ENCODE assay signal across 26 cellular contexts in genomic region chr1:33537885-33538284, GRCh38.
"Had no signal": no experiment of that assay in that cellular context is flagged by ENCODE, and none has a peak within 500 bp of the region (broad histone marks: within the 10 kb centered on the region; RNA-seq: fewer than 3 reads in every experiment).

No MANE protein-coding gene starts in this region.

- H3K36me3 ChIP-seq: stomach, suprapubic skin, thoracic aorta, thyroid gland, tibial artery, tibial nerve, transverse colon, upper lobe of left lung, upper lobe of right lung, uterus, vagina had no signal

- H3K27me3 ChIP-seq: testis, thyroid gland, tibial artery, tibial nerve, transverse colon, upper lobe of left lung, upper lobe of right lung, uterus, vagina had no signal

- ATAC-seq: stimulated activated effector memory CD8-positive, alpha-beta T cell treated with anti-CD3 and anti-CD28 coated beads, Interleukin-12 subunit alpha, Interleukin-12 subunit beta, amount 100 ng/mL, for 72 hours; stimulated activated memory B cell treated with anti-CD40 and anti-IgM and Interleukin-4, amounts not matched to agents 10 μg/mL and 1 μg/mL and 100 μg/mL, for 72 hours; stimulated activated naive B cell treated with anti-CD40 and anti-IgM and Interleukin-4, amounts not matched to agents 10 μg/mL and 1 μg/mL and 100 μg/mL, for 72 hours; stimulated activated naive CD8-positive, alpha-beta T cell treated with anti-CD3 and anti-CD28 coated beads, Interleukin-15, amount 100 ng/mL, for 72 hours; stimulated activated naive CD8-positive, alpha-beta T cell treated with anti-CD3 and anti-CD28 coated beads, Interleukin-15, Interleukin-2, amounts not matched to agents 100 U/mL and 50 U/mL, for 24 hours; upper lobe of right lung had no signal

- FAIRE-seq: urothelium cell line had no signal

- H3K9me3 ChIP-seq: stomach, suprapubic skin, testis, thoracic aorta, thyroid gland, tibial artery, tibial nerve, transverse colon, upper lobe of left lung, upper lobe of right lung, uterus, vagina had no signal

- H3K4me1 ChIP-seq: stomach, suprapubic skin, testis, thyroid gland, tibial artery, tibial nerve, transverse colon, upper lobe of left lung, upper lobe of right lung, uterus, vagina had no signal

- H3K27ac ChIP-seq: stomach, suprapubic skin, testis, thoracic aorta, thyroid gland, tibial artery, tibial nerve, transverse colon, upper lobe of left lung, upper lobe of right lung, uterus, vagina had no signal

- DNase-seq: stimulated activated CD4-positive, alpha-beta T cell treated with anti-CD3 and anti-CD28 coated beads, Interleukin-2, amount 100 ng/mL, for 48 hours; stimulated activated CD4-positive, alpha-beta T cell treated with anti-CD3 and anti-CD28 coated beads, Interleukin-4, amount 100 ng/mL, for 1 hour; stimulated activated CD4-positive, alpha-beta T cell treated with anti-CD3 and anti-CD28 coated beads, Interleukin-4, amount 100 ng/mL, for 4 hours; stimulated activated CD8-positive, alpha-beta memory T cell treated with anti-CD3 and anti-CD28 coated beads, Interleukin-4, amount 100 ng/mL, for 48 hours; stimulated activated naive B cell treated with anti-CD40 and anti-IgM and Interleukin-4, amounts not matched to agents 10 μg/mL and 1 μg/mL and 100 μg/mL, for 72 hours; stimulated activated naive CD4-positive, alpha-beta T cell; stimulated activated naive CD4-positive, alpha-beta T cell treated with Interleukin-2 at 50 U/mL for 16 hours; stimulated activated naive CD8-positive, alpha-beta T cell treated with anti-CD3 and anti-CD28 coated beads, Interleukin-15, amount 100 ng/mL, for 72 hours; stimulated activated naive CD8-positive, alpha-beta T cell treated with anti-CD3 and anti-CD28 coated beads, Interleukin-15, Interleukin-2, amounts not matched to agents 100 U/mL and 50 U/mL, for 24 hours; stomach; substantia nigra; testis; thyroid gland; tibial artery; transverse colon; trophoblast cell; upper lobe of left lung; upper lobe of right lung; uterus had no signal

- H3K4me3 ChIP-seq: stomach, suprapubic skin, testis, thoracic aorta, thyroid gland, tibial artery, tibial nerve, transverse colon, upper lobe of left lung, upper lobe of right lung, uterus, vagina had no signal
